ENCODE assay signal across 10 cellular contexts in genomic region chr1:31010081-31010989, GRCh38. TPM values are rescaled to one million over a fixed set of nuclear protein-coding genes. Genes with fewer than 3 reads are reported as not detected.
DNase-seq lines count a peak whose midpoint lies in the region; ATAC-seq, FAIRE-seq and TF ChIP-seq lines count a peak whose summit lies in the region.
"Had no signal": no experiment of that assay in that cellular context is flagged by ENCODE, and none has a peak within 500 bp of the region (broad histone marks: within the 10 kb centered on the region; RNA-seq: fewer than 3 reads in every experiment).

No MANE protein-coding gene starts in this region.

- peaks cover 31% of the 10 kb centered on the region for H3K4me1 ChIP-seq in HAP-1
- H3K4me1 ChIP-seq in prostate gland (replicated peaks): peaks cover 14% of the 10 kb centered on the region

- FAIRE-seq in urothelium cell line (lab: Jason Lieb, UNC): no peak

- 79% methylated on average over 6 of the region's 6 CpGs for WGBS in prostate gland

- intact Hi-C loops in prostate gland (cut with DNase I): loop anchor here (5.0 kb wide), 1 partner anchor 33 kb away; no protein-coding TSS in a partner anchor

- peaks cover 61% of the 10 kb centered on the region for H3K36me3 Mint-ChIP-seq in activated T-cell treated with anti-CD3 and anti-CD28 coated beads, Interleukin-2, amount 50 U/mL, for 24 hours (ENCODE audit: low read depth)

- H3K27ac ChIP-seq in prostate gland: no peak overlapping the region
- H3K27ac ChIP-seq: parathyroid adenoma had no signal

- H3K27ac Mint-ChIP-seq in activated T-cell treated with anti-CD3 and anti-CD28 coated beads, Interleukin-2, amount 50 U/mL, for 24 hours: peak overlapping the region; percentile 93

- no peaks in the 10 kb centered on the region for H3K9me3 Mint-ChIP-seq in activated T-cell treated with anti-CD3 and anti-CD28 coated beads, Interleukin-2, amount 50 U/mL, for 24 hours
- H3K9me3 Mint-ChIP-seq: brain had no signal

- peak overlapping the region; percentile 42 for H3K4me3 Mint-ChIP-seq in activated T-cell treated with anti-CD3 and anti-CD28 coated beads, Interleukin-2, amount 50 U/mL, for 24 hours
- H3K4me3 Mint-ChIP-seq: brain had no signal

- no peak overlapping the region for H3K4me3 ChIP-seq in HAP-1
- H3K4me3 ChIP-seq in prostate gland: no peak overlapping the region

- no peak for DNase-seq in activated T-cell treated with anti-CD3 and anti-CD28 coated beads, Interleukin-2, amount 50 U/mL, for 24 hours
- DNase-seq in activated T-cell treated with anti-CD3 and anti-CD28 coated beads, Interleukin-2, amount 50 U/mL, for 48 hours: no peak
- DNase-seq in brain pericyte (ENCODE audit: low read depth, low spot score) (peak; percentile 13), HAP-1 (ENCODE audit: low spot score in 2 of 2) (no peak), prostate gland (ENCODE audit: low spot score) (no peak), urothelium cell line (ENCODE audit: low spot score) (no peak)
- DNase-seq in stimulated activated CD8-positive, alpha-beta memory T cell treated with anti-CD3 and anti-CD28 coated beads, Interleukin-4, amount 100 ng/mL, for 48 hours: peak; percentile 39

- H3K27me3 Mint-ChIP-seq in activated T-cell treated with anti-CD3 and anti-CD28 coated beads, Interleukin-2, amount 50 U/mL, for 24 hours: no peaks in the 10 kb centered on the region
- H3K27me3 Mint-ChIP-seq: brain had no signal

- TF ChIP-seq CTCF in prostate gland (IDR thresholded peaks at IDR 0.05): no peak

- no peaks in the 10 kb centered on the region for H3K27me3 ChIP-seq in HAP-1 (ENCODE audit: low read depth)
- no peaks in the 10 kb centered on the region for H3K27me3 ChIP-seq in prostate gland (replicated peaks; ENCODE audit: insufficient read depth)

- peaks cover 73% of the 10 kb centered on the region for H3K4me1 Mint-ChIP-seq in activated T-cell treated with anti-CD3 and anti-CD28 coated beads, Interleukin-2, amount 50 U/mL, for 24 hours (ENCODE audit: low read depth)

- H3K9me3 ChIP-seq in HAP-1: no peaks in the 10 kb centered on the region
- H3K9me3 ChIP-seq in prostate gland: no peaks in the 10 kb centered on the region

- no peak for TF ChIP-seq POLR2A in prostate gland (IDR thresholded peaks at IDR 0.05)

- in situ Hi-C loops in HAP-1 (cut with MboI; ENCODE audit: low sequenced_read_pairs): no loop called here

- H3K36me3 ChIP-seq in HAP-1 (replicated peaks): peaks cover 14% of the 10 kb centered on the region
- no peaks in the 10 kb centered on the region for H3K36me3 ChIP-seq in prostate gland

- peak; percentile 61 for ATAC-seq in HG03280 (IDR thresholded peaks at IDR 0.05; ENCODE audit: unreplicated experiment)

RNA-seq across cellular contexts. Expression of gene PUM1, which starts 55.2 kb away (rescaled TPM):
- total RNA-seq in prostate gland: 100 to 1,000 TPM in 1 of 2 donors, 10 to 100 TPM in 1; 80.3 to 120 TPM

Comparison
In these comparisons a context has a peak if more than half of its experiments do, and no peak if none do; other contexts are left out.
1. DNase-seq: peak in brain pericyte (single experiment) and stimulated activated CD8-positive, alpha-beta memory T cell treated with anti-CD3 and anti-CD28 coated beads, Interleukin-4, amount 100 ng/mL, for 48 hours (single experiment); none in activated T-cell treated with anti-CD3 and anti-CD28 coated beads, Interleukin-2, amount 50 U/mL, for 24 hours (single experiment), activated T-cell treated with anti-CD3 and anti-CD28 coated beads, Interleukin-2, amount 50 U/mL, for 48 hours (0 of 2), HAP-1 (0 of 2), prostate gland (single experiment) and urothelium cell line (single experiment).